Comparison of ENCODE assay signal across 2 cellular contexts in the genomic region with DNA sequence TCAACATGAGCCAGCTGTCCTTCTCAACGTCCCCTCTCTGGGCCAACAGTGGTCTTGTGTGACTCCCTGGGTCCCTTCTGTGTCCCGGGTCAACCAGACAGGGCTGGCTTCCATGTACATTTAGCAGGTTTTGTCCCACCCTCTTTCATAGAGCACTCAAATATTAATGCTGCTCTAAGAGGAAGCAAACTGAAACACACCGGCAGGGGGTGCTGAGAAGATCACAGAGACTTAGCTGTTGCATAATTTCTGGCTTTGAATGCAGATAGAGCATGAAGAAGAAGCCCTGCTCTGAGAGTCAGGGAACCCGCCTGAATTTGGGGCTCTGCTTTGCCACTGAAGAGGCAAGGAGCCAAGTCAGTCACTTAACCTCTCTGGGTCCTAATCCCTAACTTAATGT.
A peak's percentile ranks its signal among the peaks of the same experiment; 100 is the strongest.
TF ChIP-seq lines count a peak whose summit lies in the region.

No MANE protein-coding gene starts in this region.

TF ChIP-seq in A549, 52 proteins besides CTCF, POLR2A, EP300 and RAD21 (continued from another document):
- TF ChIP-seq CEBPB (IDR thresholded peaks at IDR 0.05) (peak; percentile 14 to 86; a peak in 2 of 4 replicates), SMC3 (IDR thresholded peaks at IDR 0.05) (peak; percentile 33; the same call in 2 of the 3 replicates)
- TF ChIP-seq, protein P1, sequence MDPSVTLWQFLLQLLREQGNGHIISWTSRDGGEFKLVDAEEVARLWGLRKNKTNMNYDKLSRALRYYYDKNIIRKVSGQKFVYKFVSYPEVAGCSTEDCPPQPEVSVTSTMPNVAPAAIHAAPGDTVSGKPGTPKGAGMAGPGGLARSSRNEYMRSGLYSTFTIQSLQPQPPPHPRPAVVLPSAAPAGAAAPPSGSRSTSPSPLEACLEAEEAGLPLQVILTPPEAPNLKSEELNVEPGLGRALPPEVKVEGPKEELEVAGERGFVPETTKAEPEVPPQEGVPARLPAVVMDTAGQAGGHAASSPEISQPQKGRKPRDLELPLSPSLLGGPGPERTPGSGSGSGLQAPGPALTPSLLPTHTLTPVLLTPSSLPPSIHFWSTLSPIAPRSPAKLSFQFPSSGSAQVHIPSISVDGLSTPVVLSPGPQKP (IDR thresholded peaks at IDR 0.05; ENCODE audit: low read depth, low read length), result no peak
TF ChIP-seq in A549: peak in this region for 2.

TF ChIP-seq in H1, 55 proteins besides CTCF, POLR2A, EP300 and RAD21 (continued from another document):
- no peak for TF ChIP-seq BCL11A (IDR thresholded peaks at IDR 0.05; ENCODE audit: low read depth in 2 of 2, low read length in 2 of 2)
- 0 out of 2 replicates have a peak, but pooled peaks have one; percentile 4 for TF ChIP-seq CEBPB (IDR thresholded peaks at IDR 0.05; ENCODE audit: low read depth, low read length)
- TF ChIP-seq SAP30 (IDR thresholded peaks at IDR 0.05; ENCODE audit: insufficient read depth, insufficient replicate concordance, low read length), result no peak
